In genomic region chr1:109933856-109934711, GRCh38 we compare ENCODE assay signal across 10 cellular contexts. TPM values are rescaled to one million over a fixed set of nuclear protein-coding genes. Genes with fewer than 3 reads are reported as not detected.
DNase-seq lines count a peak whose midpoint lies in the region; ATAC-seq and TF ChIP-seq lines count a peak whose summit lies in the region.
"Had no signal": no experiment of that assay in that cellular context is flagged by ENCODE, and none has a peak within 500 bp of the region (broad histone marks: within the 10 kb centered on the region; RNA-seq: fewer than 3 reads in every experiment).

No MANE protein-coding gene starts in this region.

- peak overlapping the region; percentile 62 for H3K4me2 ChIP-seq in GM23248 (ENCODE audit: unreplicated experiment)
- peak overlapping the region; percentile 1 for H3K4me2 ChIP-seq in smooth muscle cell

- no peak for TF ChIP-seq EP300 in sigmoid colon (IDR thresholded peaks at IDR 0.05)

- intact Hi-C loops in sigmoid colon (cut with DNase I) = no loop called here

- in situ Hi-C loops in GM23248 (cut with MboI) = no loop called here

- H3K36me3 Mint-ChIP-seq in T-helper 17 cell (ENCODE audit: low read depth) = peaks cover 2% of the 10 kb centered on the region
- H3K36me3 Mint-ChIP-seq in T-helper 2 cell treated with Interferon-gamma antibody and Interleukin-4, amounts not matched to agents 5 μg/mL and 100 μg/mL, for 36 hours (ENCODE audit: low read depth) = peaks cover 20% of the 10 kb centered on the region

- H3K4me1 ChIP-seq in GM23248 (ENCODE audit: insufficient read depth) (peaks cover 21% of the 10 kb centered on the region), smooth muscle cell (ENCODE audit: low read depth) (peaks cover 18% of the 10 kb centered on the region), sigmoid colon (peaks cover 0 to 25% (median 24%) of the 10 kb centered on the region in 4 donors)

- no peak for TF ChIP-seq POLR2A in sigmoid colon (IDR thresholded peaks at IDR 0.05)

- H3K4me3 Mint-ChIP-seq in T-helper 17 cell = no peak overlapping the region
- H3K4me3 Mint-ChIP-seq in T-helper 2 cell treated with Interferon-gamma antibody and Interleukin-4, amounts not matched to agents 5 μg/mL and 100 μg/mL, for 36 hours = no peak overlapping the region
- H3K4me3 Mint-ChIP-seq: brain, memory B cell had no signal

- DNase-seq in GM23248 (peak; percentile 86), T-helper 17 cell (no peak), fibroblast of the aortic adventitia (ENCODE audit: low read depth) (peak; percentile 70), smooth muscle cell (lab: John Stamatoyannopoulos, UW; ENCODE audit: unreplicated experiment) (no peak), sigmoid colon (no peak), GF-D8 (lab: John Stamatoyannopoulos, UW) (no peak), caudate nucleus (lab: John Stamatoyannopoulos, UW) (no peak)
- DNase-seq in T-helper 2 cell treated with Interferon-gamma antibody and Interleukin-4, amounts not matched to agents 5 μg/mL and 100 μg/mL, for 36 hours (ENCODE audit: low spot score) = no peak

- H2AFZ ChIP-seq in GM23248 (peak overlapping the region; percentile 20; the same call in 1 of the 2 replicates), smooth muscle cell (ENCODE audit: low read depth) (no peak overlapping the region)

- no peak overlapping the region for H3K4me3 ChIP-seq in GM23248
- H3K4me3 ChIP-seq in fibroblast of the aortic adventitia (ENCODE audit: low read depth, low read length) = no peak overlapping the region
- H3K4me3 ChIP-seq in smooth muscle cell = no peak overlapping the region
- H3K4me3 ChIP-seq in sigmoid colon = no peak overlapping the region

- H3K79me2 ChIP-seq in GM23248 (ENCODE audit: insufficient read depth) (no peaks in the 10 kb centered on the region), smooth muscle cell (ENCODE audit: low read depth) (no peaks in the 10 kb centered on the region)

- peak overlapping the region; percentile 27 for H3K27ac Mint-ChIP-seq in T-helper 17 cell
- no peak overlapping the region for H3K27ac Mint-ChIP-seq in T-helper 2 cell treated with Interferon-gamma antibody and Interleukin-4, amounts not matched to agents 5 μg/mL and 100 μg/mL, for 36 hours
- H3K27ac Mint-ChIP-seq: memory B cell had no signal

- no peaks in the 10 kb centered on the region for H4K20me1 ChIP-seq in GM23248 (ENCODE audit: insufficient read depth)
- H4K20me1 ChIP-seq in smooth muscle cell (ENCODE audit: low read depth) = no peaks in the 10 kb centered on the region

- ATAC-seq in T-helper 17 cell = peak; percentile 35

- 13 to 16% methylated on average over 10 of the region's 10 CpGs for WGBS in GM23248 (ENCODE audit: low coverage in 1 of 2, low lambda C conversion rate in 2 of 2, missing lambda C conversion rate in 2 of 2), 2 experiments
- 41% methylated on average over 10 of the region's 10 CpGs for WGBS in smooth muscle cell (ENCODE audit: low lambda C conversion rate)
- WGBS in sigmoid colon, 2 donors = 56 to 65% methylated on average over 10 of the region's 10 CpGs

- H3K9ac ChIP-seq in GM23248 = peak overlapping the region; percentile 14; the same call in 1 of the 2 replicates
- no peak overlapping the region for H3K9ac ChIP-seq in smooth muscle cell (ENCODE audit: low read depth)

- H3K36me3 ChIP-seq in GM23248 (ENCODE audit: low read depth) = peaks cover 6% of the 10 kb centered on the region; the same call in 1 of the 2 replicates
- no peaks in the 10 kb centered on the region for H3K36me3 ChIP-seq in smooth muscle cell (ENCODE audit: low read depth)
- peaks cover 7 to 13% (median 11%) of the 10 kb centered on the region in 4 donors for H3K36me3 ChIP-seq in sigmoid colon

- H3K9me3 Mint-ChIP-seq in T-helper 2 cell treated with Interferon-gamma antibody and Interleukin-4, amounts not matched to agents 5 μg/mL and 100 μg/mL, for 36 hours = peaks cover 19% of the 10 kb centered on the region

- H3K9me3 ChIP-seq in GM23248 (ENCODE audit: low read depth) = peaks cover 6% of the 10 kb centered on the region
- H3K9me3 ChIP-seq in T-helper 17 cell (ENCODE audit: control insufficient read depth, low read length, poor library complexity, severe bottlenecking) = no peaks in the 10 kb centered on the region
- peaks cover 8% of the 10 kb centered on the region for H3K9me3 ChIP-seq in smooth muscle cell (replicated peaks; ENCODE audit: low read depth)
- peaks cover 0 to 7% (median 0%) of the 10 kb centered on the region in 4 donors for H3K9me3 ChIP-seq in sigmoid colon

- H3F3A ChIP-seq in GM23248 (ENCODE audit: insufficient read depth) = peaks cover 35% of the 10 kb centered on the region
- peaks cover 6% of the 10 kb centered on the region for H3F3A ChIP-seq in smooth muscle cell (ENCODE audit: low read depth)

- no peaks in the 10 kb centered on the region for H3K27me3 Mint-ChIP-seq in T-helper 17 cell
- no peaks in the 10 kb centered on the region for H3K27me3 Mint-ChIP-seq in T-helper 2 cell treated with Interferon-gamma antibody and Interleukin-4, amounts not matched to agents 5 μg/mL and 100 μg/mL, for 36 hours (ENCODE audit: low read depth)
- H3K27me3 Mint-ChIP-seq: memory B cell had no signal

- H3K27ac ChIP-seq in GM23248 (peak overlapping the region; percentile 59), smooth muscle cell (ENCODE audit: low read depth) (peak overlapping the region; percentile 57), sigmoid colon (peak overlapping the region in 1 of 4 donors; percentile 23), caudate nucleus (ENCODE audit: low read depth, low read length) (no peak overlapping the region)

- no peaks in the 10 kb centered on the region for H3K27me3 ChIP-seq in GM23248 (replicated peaks; ENCODE audit: insufficient read depth)
- H3K27me3 ChIP-seq in smooth muscle cell (ENCODE audit: low read depth) = no peaks in the 10 kb centered on the region
- no peaks in the 10 kb centered on the region for H3K27me3 ChIP-seq in sigmoid colon

- peaks cover 6% of the 10 kb centered on the region for H3K4me1 Mint-ChIP-seq in T-helper 17 cell
- H3K4me1 Mint-ChIP-seq in T-helper 2 cell treated with Interferon-gamma antibody and Interleukin-4, amounts not matched to agents 5 μg/mL and 100 μg/mL, for 36 hours (ENCODE audit: low read depth) = peaks cover 5% of the 10 kb centered on the region
- H3K4me1 Mint-ChIP-seq: memory B cell had no signal

- H3K9me2 ChIP-seq in GM23248 (ENCODE audit: insufficient read depth) = no peaks in the 10 kb centered on the region

- TF ChIP-seq CTCF in fibroblast of the aortic adventitia (IDR thresholded peaks at IDR 0.05; ENCODE audit: insufficient read depth, low read length) (no peak), smooth muscle cell (IDR thresholded peaks at IDR 0.05; ENCODE audit: borderline replicate concordance, insufficient read depth, poor library complexity, severe bottlenecking) (no peak), sigmoid colon (IDR thresholded peaks at IDR 0.05) (no peak)

RNA-seq across cellular contexts. Expression of gene CSF1, which starts 23.4 kb away (rescaled TPM):
- total RNA-seq in GM23248 (2014; rRNA removed; shearing (Covaris generic)) = 60.0 and 87.0 TPM in 2 replicates
- polyA plus RNA-seq in GM23248 (2016; fragmentation: Nextera tagmentation; extraction: Ambion mirVana) (65.3 and 67.9 TPM in 2 replicates), smooth muscle cell (17.1 and 22.4 TPM in 2 replicates), sigmoid colon (10 to 100 TPM in 1 of 3 donors, 1 to 10 TPM in 2; 3.0 to 15.0 (median 3.7) TPM)
- total RNA-seq in T-helper 17 cell (10 to 100 TPM; 15.4 to 20.3 TPM), fibroblast of the aortic adventitia (ENCODE audit: low replicate concordance) (36.5 and 61.9 TPM in 2 replicates), smooth muscle cell (30.9 and 43.4 TPM in 2 replicates), sigmoid colon (100 to 1,000 TPM in 1 of 4 donors, 10 to 100 TPM in 3; 21.8 to 118 (median 47.5) TPM)

RNA-seq across cellular contexts. Expression of gene AHCYL1, which starts 50.5 kb away (rescaled TPM):
- 47.6 and 49.3 TPM in 2 replicates for total RNA-seq in GM23248 (2014; rRNA removed; shearing (Covaris generic))
- polyA plus RNA-seq in GM23248 (2016; fragmentation: Nextera tagmentation; extraction: Ambion mirVana) (71.0 and 72.6 TPM in 2 replicates), smooth muscle cell (115 and 144 TPM in 2 replicates), sigmoid colon (10 to 100 TPM; 42.6 to 57.3 (median 49.1) TPM)
- total RNA-seq in T-helper 17 cell (10 to 100 TPM; 16.5 to 21.3 TPM), fibroblast of the aortic adventitia (ENCODE audit: low replicate concordance) (48.5 and 59.3 TPM in 2 replicates), smooth muscle cell (77.3 and 79.5 TPM in 2 replicates), sigmoid colon (10 to 100 TPM; 58.2 to 76.7 (median 73.4) TPM)

Comparison
In these comparisons a context has a peak if more than half of its experiments do, and no peak if none do; other contexts are left out.
1. DNase-seq: peak in GM23248 (single experiment) and fibroblast of the aortic adventitia (single experiment); none in T-helper 17 cell (0 of 3), smooth muscle cell (single experiment), sigmoid colon (single experiment), GF-D8 (single experiment), T-helper 2 cell treated with Interferon-gamma antibody and Interleukin-4, amounts not matched to agents 5 μg/mL and 100 μg/mL, for 36 hours (single experiment) and caudate nucleus (0 of 61).